12 cellular contexts compared by ENCODE assay signal in the genomic region with DNA sequence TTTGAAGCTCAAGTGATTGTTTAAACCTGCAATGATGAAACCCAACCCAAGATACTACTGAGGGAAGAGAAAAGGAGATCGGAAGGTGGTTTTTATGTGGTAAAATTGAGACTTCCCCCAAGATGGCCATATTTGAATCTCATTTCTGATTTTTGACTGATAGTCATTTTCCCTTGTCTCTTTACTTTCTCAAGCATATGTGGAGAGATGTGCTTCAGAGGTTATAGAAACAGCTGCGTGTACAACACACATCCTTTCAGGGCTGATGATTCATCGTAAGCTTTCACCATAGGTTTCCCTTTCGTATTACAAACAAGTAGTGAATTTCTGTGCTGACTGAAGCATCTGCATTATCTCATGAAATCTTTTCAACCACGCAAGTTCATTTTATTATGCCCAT.
DNase-seq lines count a peak whose midpoint lies in the region; ATAC-seq, FAIRE-seq and TF ChIP-seq lines count a peak whose summit lies in the region.
"Had no signal": no experiment of that assay in that cellular context is flagged by ENCODE, and none has a peak within 500 bp of the region (broad histone marks: within the 10 kb centered on the region; RNA-seq: fewer than 3 reads in every experiment).

No MANE protein-coding gene starts in this region.

- intact Hi-C loops in left ventricle myocardium inferior (cut with micrococcal nuclease) = no loop called here
- intact Hi-C loops in activated naive CD4-positive, alpha-beta T cell treated with anti-CD3 and anti-CD28 coated beads for 36 hours (cut with micrococcal nuclease) = no loop called here

- no peak for FAIRE-seq in bronchial epithelial cell (lab: Jason Lieb, UNC)
- no peak for FAIRE-seq in frontal cortex (lab: Jason Lieb, UNC)

- CTCF ChIA-PET in activated naive CD4-positive, alpha-beta T cell treated with anti-CD3 and anti-CD28 coated beads for 36 hours (lab: Charles Lee) = no interaction called here

- DNase-seq in GM13977 (ENCODE audit: low spot score) (peak; percentile 68), bronchial epithelial cell (ENCODE audit: low read depth) (peak; percentile 32), middle frontal gyrus (ENCODE audit: extremely low spot score, low spot score) (no peak), left ventricle myocardium inferior (no peak), frontal cortex (ENCODE audit: low spot score in 2 of 2) (no peak)
- no peak for DNase-seq in activated naive CD4-positive, alpha-beta T cell treated with anti-CD3 and anti-CD28 coated beads for 36 hours
- DNase-seq: effector CD8-positive, alpha-beta T cell; left ventricle myocardium superior; RPMI8226; uterus had no signal

- no peak for TF ChIP-seq CTCF in GM13977 (IDR thresholded peaks at IDR 0.05; ENCODE audit: extremely low read depth, insufficient read depth, missing control alignments)
- TF ChIP-seq CTCF in bronchial epithelial cell (IDR thresholded peaks at IDR 0.05; ENCODE audit: insufficient read depth, low read length, severe bottlenecking) = no peak
- no peak for TF ChIP-seq CTCF in left ventricle myocardium inferior (IDR thresholded peaks at IDR 0.05; ENCODE audit: borderline replicate concordance)

- H3K27me3 ChIP-seq in bronchial epithelial cell (ENCODE audit: control insufficient read depth, insufficient read depth, low read length) (no peaks in the 10 kb centered on the region), left ventricle myocardium inferior (ENCODE audit: low read depth) (peaks cover 52% of the 10 kb centered on the region)
- H3K27me3 ChIP-seq: uterus had no signal

- in situ Hi-C loops in GM13977 (cut with MboI; ENCODE audit: low pct_unique_long_range_greater_than_20kb, low sequenced_read_pairs, unreplicated experiment) = no loop called here

- H3K9me3 Mint-ChIP-seq in activated naive CD4-positive, alpha-beta T cell treated with anti-CD3 and anti-CD28 coated beads for 36 hours = no peaks in the 10 kb centered on the region

- no peaks in the 10 kb centered on the region for H3K36me3 Mint-ChIP-seq in activated naive CD4-positive, alpha-beta T cell treated with anti-CD3 and anti-CD28 coated beads for 36 hours (ENCODE audit: low read depth)

- H3K4me3 Mint-ChIP-seq in activated naive CD4-positive, alpha-beta T cell treated with anti-CD3 and anti-CD28 coated beads for 36 hours = no peak overlapping the region

- H3K27me3 Mint-ChIP-seq in activated naive CD4-positive, alpha-beta T cell treated with anti-CD3 and anti-CD28 coated beads for 36 hours (ENCODE audit: low read depth) = peaks cover 8% of the 10 kb centered on the region

- H3K9me3 ChIP-seq in left ventricle myocardium inferior (replicated peaks) = no peaks in the 10 kb centered on the region
- H3K9me3 ChIP-seq: uterus had no signal

- H3K36me3 ChIP-seq in bronchial epithelial cell (ENCODE audit: control insufficient read depth, insufficient read depth, low read length) (no peaks in the 10 kb centered on the region), left ventricle myocardium inferior (no peaks in the 10 kb centered on the region)
- H3K36me3 ChIP-seq: uterus had no signal

- no peaks in the 10 kb centered on the region for H3K4me1 Mint-ChIP-seq in activated naive CD4-positive, alpha-beta T cell treated with anti-CD3 and anti-CD28 coated beads for 36 hours (ENCODE audit: low read depth)

- no peak overlapping the region for H3K27ac Mint-ChIP-seq in activated naive CD4-positive, alpha-beta T cell treated with anti-CD3 and anti-CD28 coated beads for 36 hours

- H3K4me3 ChIP-seq in bronchial epithelial cell (ENCODE audit: low read depth, low read length) (no peak overlapping the region), left ventricle myocardium inferior (no peak overlapping the region)
- H3K4me3 ChIP-seq: uterus had no signal

- ATAC-seq in GM21390 (IDR thresholded peaks at IDR 0.05; ENCODE audit: unreplicated experiment) (peak; percentile 97), HG03135 (IDR thresholded peaks at IDR 0.05; ENCODE audit: unreplicated experiment) (peak; percentile 86)
- ATAC-seq: left ventricle myocardium superior had no signal

- no peak overlapping the region for H3K27ac ChIP-seq in left ventricle myocardium inferior (replicated peaks)
- H3K27ac ChIP-seq: uterus had no signal

- no peaks in the 10 kb centered on the region for H3K4me1 ChIP-seq in left ventricle myocardium inferior
- H3K4me1 ChIP-seq: uterus had no signal

Comparison
In these comparisons a context has a peak if more than half of its experiments do, and no peak if none do; other contexts are left out.
1. DNase-seq: peak in GM13977 (single experiment) and bronchial epithelial cell (single experiment); none in middle frontal gyrus (single experiment), left ventricle myocardium inferior (single experiment), activated naive CD4-positive, alpha-beta T cell treated with anti-CD3 and anti-CD28 coated beads for 36 hours (single experiment) and frontal cortex (0 of 2).